In genomic region chr6:63492476-63492875, GRCh38 we compare ENCODE assay signal across 16 cellular contexts.
"Had no signal": no experiment of that assay in that cellular context is flagged by ENCODE, and none has a peak within 500 bp of the region (broad histone marks: within the 10 kb centered on the region; RNA-seq: fewer than 3 reads in every experiment).

No MANE protein-coding gene starts in this region.

- H3K36me3 ChIP-seq: sigmoid colon, upper lobe of right lung had no signal

- DNase-seq: activated CD4-positive, alpha-beta memory T cell treated with anti-CD3 and anti-CD28 coated beads, Interleukin-2, amount 10 ng/mL, durations not matched to agents 7 days and 5 days; activated CD4-positive, alpha-beta T cell treated with anti-CD3 and anti-CD28 coated beads for 48 hours; activated CD4-positive, CD25-positive, alpha-beta regulatory T cell; activated naive CD4-positive, alpha-beta T cell treated with anti-CD3 and anti-CD28 coated beads, Interleukin-2, amount 50 U/mL, for 16 hours; activated T-cell treated with anti-CD3 and anti-CD28 coated beads, Interleukin-2, amount 50 U/mL, for 4 hours; amygdala; dorsolateral prefrontal cortex; foreskin fibroblast; naive thymus-derived CD4-positive, alpha-beta T cell; sigmoid colon; stimulated activated CD4-positive, alpha-beta T cell treated with anti-CD3 and anti-CD28 coated beads, Interleukin-4, amount 100 ng/mL, for 4 hours; T-cell; T-helper 9 cell; testis; upper lobe of right lung had no signal

- H3K79me2 ChIP-seq: hepatocyte had no signal

- H3K27me3 ChIP-seq: hepatocyte, sigmoid colon, testis, upper lobe of right lung had no signal

- H3K4me1 ChIP-seq: testis, upper lobe of right lung had no signal

- H2AFZ ChIP-seq: hepatocyte had no signal

- H3K4me2 ChIP-seq: hepatocyte had no signal

- H3K27ac ChIP-seq: dorsolateral prefrontal cortex, hepatocyte, sigmoid colon, testis, upper lobe of right lung had no signal

- H3K4me3 ChIP-seq: dorsolateral prefrontal cortex, hepatocyte, sigmoid colon, testis, upper lobe of right lung had no signal

- H3K9me3 ChIP-seq: sigmoid colon, testis, upper lobe of right lung had no signal
